ENCODE assay signal across 13 cellular contexts in genomic region chr7:47556511-47557180, GRCh38. TPM values are rescaled to one million over a fixed set of nuclear protein-coding genes. Genes with fewer than 3 reads are reported as not detected.
DNase-seq lines count a peak whose midpoint lies in the region; ATAC-seq, FAIRE-seq and TF ChIP-seq lines count a peak whose summit lies in the region.
"Had no signal": no experiment of that assay in that cellular context is flagged by ENCODE, and none has a peak within 500 bp of the region (broad histone marks: within the 10 kb centered on the region; RNA-seq: fewer than 3 reads in every experiment).

No MANE protein-coding gene starts in this region.

- peak overlapping the region in 5 of 7 donors; percentile 69 to 85 (median 77) for H3K27ac Mint-ChIP-seq in CD14-positive monocyte
- H3K27ac Mint-ChIP-seq in dendritic cell treated with granulocyte-macrophage colony-stimulating factor and Interleukin-4, amounts not matched to agents 40 ng/mL and 50 ng/mL, for 4 days = peak overlapping the region; percentile 18
- H3K27ac Mint-ChIP-seq in naive thymus-derived CD4-positive, alpha-beta T cell = no peak overlapping the region
- H3K27ac Mint-ChIP-seq: T-cell had no signal

- H3K9me3 ChIP-seq in naive thymus-derived CD4-positive, alpha-beta T cell (ENCODE audit: control insufficient read depth in 2 of 3, low read length in 3 of 3) = no peaks in the 10 kb centered on the region

- no peaks in the 10 kb centered on the region for H3K27me3 ChIP-seq in naive thymus-derived CD4-positive, alpha-beta T cell (ENCODE audit: control insufficient read depth in 2 of 2, insufficient read depth in 2 of 2, low read length in 2 of 2)

- TF ChIP-seq CTCF in CD14-positive monocyte (IDR thresholded peaks at IDR 0.05) (no peak), NB4 (IDR thresholded peaks at IDR 0.05; ENCODE audit: low read depth, low read length) (no peak)

- no peak for FAIRE-seq in H54 (lab: Jason Lieb, UNC)

- H3K4me3 Mint-ChIP-seq in CD14-positive monocyte = peak overlapping the region in 1 of 2 donors; percentile 22
- H3K4me3 Mint-ChIP-seq in dendritic cell treated with granulocyte-macrophage colony-stimulating factor and Interleukin-4, amounts not matched to agents 40 ng/mL and 50 ng/mL, for 4 days = no peak overlapping the region
- no peak overlapping the region for H3K4me3 Mint-ChIP-seq in naive thymus-derived CD4-positive, alpha-beta T cell
- H3K4me3 Mint-ChIP-seq: T-cell had no signal

- peak; percentile 31 for ATAC-seq in naive thymus-derived CD4-positive, alpha-beta T cell
- ATAC-seq: esophagus mucosa, T-cell had no signal

- peaks cover 42% of the 10 kb centered on the region for H3K4me1 Mint-ChIP-seq in CD14-positive monocyte
- peaks cover 63% of the 10 kb centered on the region for H3K4me1 Mint-ChIP-seq in dendritic cell treated with granulocyte-macrophage colony-stimulating factor and Interleukin-4, amounts not matched to agents 40 ng/mL and 50 ng/mL, for 4 days (ENCODE audit: low read depth)
- H3K4me1 Mint-ChIP-seq in naive thymus-derived CD4-positive, alpha-beta T cell = peaks cover 0 to 1% (median 0%) of the 10 kb centered on the region in 7 donors
- H3K4me1 Mint-ChIP-seq: T-cell had no signal

- DNase-seq in CD14-positive monocyte (ENCODE audit: low spot score) (peak; percentile 61), NB4 (ENCODE audit: low read depth) (peak; percentile 44), DMS 273 (lab: John Stamatoyannopoulos, UW; ENCODE audit: unreplicated experiment) (no peak), H54 (ENCODE audit: insufficient read length, low spot score) (no peak), NCI-H1092 treated with DMSO at 0.1 percent for 48 hours (lab: John Stamatoyannopoulos, UW) (no peak)
- DNase-seq in naive thymus-derived CD4-positive, alpha-beta T cell = no peak
- DNase-seq in activated CD8-positive, alpha-beta memory T cell treated with anti-CD3 and anti-CD28 coated beads, Interleukin-2, amount 50 U/mL, for 4 hours = no peak
- DNase-seq: activated CD4-positive, CD25-positive, alpha-beta regulatory T cell treated with anti-CD3 and anti-CD28 coated beads, Interleukin-2, amount 50 U/mL, for 72 hours; activated T-cell treated with anti-CD3 and anti-CD28 coated beads for 4 hours; DMS 273 treated with DMSO at 0.1 percent for 48 hours; T-cell had no signal

- CTCF ChIA-PET in naive thymus-derived CD4-positive, alpha-beta T cell (lab: Charles Lee) = no interaction called here

- peaks cover 0 to 5% (median 4%) of the 10 kb centered on the region in 3 donors for H3K27me3 Mint-ChIP-seq in CD14-positive monocyte (ENCODE audit: low read depth in 3 of 3)
- H3K27me3 Mint-ChIP-seq in dendritic cell treated with granulocyte-macrophage colony-stimulating factor and Interleukin-4, amounts not matched to agents 40 ng/mL and 50 ng/mL, for 4 days = no peaks in the 10 kb centered on the region
- no peaks in the 10 kb centered on the region for H3K27me3 Mint-ChIP-seq in naive thymus-derived CD4-positive, alpha-beta T cell
- H3K27me3 Mint-ChIP-seq: T-cell had no signal

- intact Hi-C loops in CD14-positive monocyte (cut with micrococcal nuclease) = no loop called here
- intact Hi-C loops in dendritic cell treated with granulocyte-macrophage colony-stimulating factor and Interleukin-4, amounts not matched to agents 40 ng/mL and 50 ng/mL, for 4 days (cut with micrococcal nuclease) = no loop called here
- intact Hi-C loops in naive thymus-derived CD4-positive, alpha-beta T cell (cut with micrococcal nuclease) = no loop called here

- H3K27ac ChIP-seq in naive thymus-derived CD4-positive, alpha-beta T cell (ENCODE audit: low read depth, low read length) = no peak overlapping the region

- no peak for TF ChIP-seq POLR2A in NB4 (IDR thresholded peaks at IDR 0.05; ENCODE audit: extremely low read depth, insufficient read length)
- no peak for TF ChIP-seq POLR2A in H54 (IDR thresholded peaks at IDR 0.05; ENCODE audit: low read depth, low read length)

- POLR2A ChIA-PET in naive thymus-derived CD4-positive, alpha-beta T cell (lab: Charles Lee) = no interaction called here

- H3K36me3 ChIP-seq in naive thymus-derived CD4-positive, alpha-beta T cell (ENCODE audit: control insufficient read depth in 2 of 3, insufficient read depth in 3 of 3, low read length in 3 of 3) = no peaks in the 10 kb centered on the region

- no peaks in the 10 kb centered on the region for H3K4me1 ChIP-seq in naive thymus-derived CD4-positive, alpha-beta T cell (ENCODE audit: control insufficient read depth in 2 of 2, insufficient read depth in 2 of 2, low read length in 2 of 2)

- H3K4me3 ChIP-seq in NB4 (ENCODE audit: low read depth, low read length) = no peak overlapping the region
- H3K4me3 ChIP-seq in naive thymus-derived CD4-positive, alpha-beta T cell (ENCODE audit: low read length) = no peak overlapping the region

- H3K36me3 Mint-ChIP-seq in CD14-positive monocyte = peaks cover 31 to 51% of the 10 kb centered on the region in 2 donors
- H3K36me3 Mint-ChIP-seq in dendritic cell treated with granulocyte-macrophage colony-stimulating factor and Interleukin-4, amounts not matched to agents 40 ng/mL and 50 ng/mL, for 4 days (ENCODE audit: low read depth) = peaks cover 34% of the 10 kb centered on the region
- no peaks in the 10 kb centered on the region for H3K36me3 Mint-ChIP-seq in naive thymus-derived CD4-positive, alpha-beta T cell
- H3K36me3 Mint-ChIP-seq: T-cell had no signal

- H3K9me3 Mint-ChIP-seq in CD14-positive monocyte = no peaks in the 10 kb centered on the region
- H3K9me3 Mint-ChIP-seq in dendritic cell treated with granulocyte-macrophage colony-stimulating factor and Interleukin-4, amounts not matched to agents 40 ng/mL and 50 ng/mL, for 4 days = no peaks in the 10 kb centered on the region
- H3K9me3 Mint-ChIP-seq in naive thymus-derived CD4-positive, alpha-beta T cell = peaks cover 0 to 3% (median 0%) of the 10 kb centered on the region in 11 donors
- H3K9me3 Mint-ChIP-seq: T-cell had no signal

RNA-seq across cellular contexts. Expression of gene TNS3, which starts 25.3 kb away (rescaled TPM):
- polyA plus RNA-seq in CD14-positive monocyte = 1 to 10 TPM; 5.2 to 7.9 TPM
- total RNA-seq in naive thymus-derived CD4-positive, alpha-beta T cell = 10 to 100 TPM in 1 of 5 experiments, 1 to 10 TPM in 3, under 1 TPM in 1; 0.85 to 38.3 (median 2.6) TPM
- not detected for polyA plus RNA-seq in naive thymus-derived CD4-positive, alpha-beta T cell

Comparison
In these comparisons a context has a peak if more than half of its experiments do, and no peak if none do; other contexts are left out.
1. DNase-seq: peak in CD14-positive monocyte (single experiment) and NB4 (single experiment); none in naive thymus-derived CD4-positive, alpha-beta T cell (0 of 9), DMS 273 (single experiment), H54 (single experiment), activated CD8-positive, alpha-beta memory T cell treated with anti-CD3 and anti-CD28 coated beads, Interleukin-2, amount 50 U/mL, for 4 hours (single experiment) and NCI-H1092 treated with DMSO at 0.1 percent for 48 hours (single experiment).
2. H3K27ac Mint-ChIP-seq: peak in CD14-positive monocyte (5 of 7) and dendritic cell treated with granulocyte-macrophage colony-stimulating factor and Interleukin-4, amounts not matched to agents 40 ng/mL and 50 ng/mL, for 4 days (single experiment); none in naive thymus-derived CD4-positive, alpha-beta T cell (0 of 9).
3. RNA of gene TNS3, which starts 25.3 kb away (polyA plus RNA-seq): 5.2 to 7.9 TPM in CD14-positive monocyte; not detected in naive thymus-derived CD4-positive, alpha-beta T cell; every median in the first group is over 4 times any median in the second.